In the genomic region with DNA sequence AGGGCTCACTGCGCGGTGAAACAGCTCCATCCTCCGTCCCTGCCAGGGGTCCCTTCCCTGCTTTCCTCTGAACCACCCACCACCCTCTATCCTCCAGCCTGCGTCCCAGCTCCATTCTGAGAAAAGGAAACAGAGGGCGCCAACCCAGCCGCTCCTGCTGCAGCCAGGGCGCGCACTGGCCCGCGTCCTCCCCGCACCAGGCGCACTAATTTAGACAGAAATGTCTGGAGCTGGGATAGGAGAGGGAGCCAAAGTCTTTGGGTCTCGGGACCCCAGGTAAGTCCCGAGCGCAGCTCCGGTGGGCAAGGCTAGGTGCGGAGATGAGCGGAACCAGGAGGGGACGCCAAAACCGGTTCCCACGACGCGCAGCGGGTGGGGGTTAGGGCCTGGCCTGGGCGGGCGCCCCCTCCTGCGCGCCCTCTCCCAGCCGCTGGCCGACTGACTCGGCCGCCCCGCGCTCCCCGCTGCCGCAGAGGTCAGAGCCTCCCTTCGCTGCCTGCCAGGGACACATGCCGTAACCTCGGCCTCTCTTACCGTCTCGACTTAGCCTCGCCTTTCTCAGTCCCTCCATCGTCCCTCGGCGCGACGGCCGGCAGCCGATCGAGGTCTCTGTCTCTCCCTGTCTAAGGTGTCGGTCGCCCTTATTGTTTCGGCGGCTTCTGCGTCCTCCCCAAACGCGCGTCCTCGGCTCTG, we compare ENCODE assay signal across 1 cellular context.
TF ChIP-seq lines count a peak whose summit lies in the region.

No MANE protein-coding gene starts in this region.

TF ChIP-seq in HepG2, 621 proteins besides CTCF, POLR2A, EP300 and RAD21 (continued from another document and continues in another):
- TF ChIP-seq ZNF510 (CRISPR knock-in tag; IDR thresholded peaks at IDR 0.05; ENCODE audit: low read depth): no peak
- no peak for TF ChIP-seq PCBP1 (IDR thresholded peaks at IDR 0.05; ENCODE audit: borderline replicate concordance, low read depth, low read length)
- no peak for TF ChIP-seq U2AF1 (optimal IDR thresholded peaks at IDR 0.05; ENCODE audit: low read depth, low read length)
- no peak for TF ChIP-seq PHF20 (CRISPR knock-in tag; IDR thresholded peaks at IDR 0.05)
- 0 out of 2 replicates have a peak, but pooled peaks have one; percentile 36 for TF ChIP-seq NR1H2 (CRISPR knock-in tag; IDR thresholded peaks at IDR 0.05; ENCODE audit: borderline replicate concordance, low read depth)
- TF ChIP-seq ZSCAN30 (CRISPR knock-in tag; IDR thresholded peaks at IDR 0.05): no peak
- TF ChIP-seq ZNF572 (CRISPR knock-in tag; IDR thresholded peaks at IDR 0.05): no peak
- TF ChIP-seq SRSF9 (IDR thresholded peaks at IDR 0.05; ENCODE audit: borderline replicate concordance, insufficient read depth, low read depth, low read length, poor library complexity, severe bottlenecking): no peak
- TF ChIP-seq HIVEP1 (CRISPR knock-in tag; IDR thresholded peaks at IDR 0.05): peak; percentile 35; the same call in 1 of the 2 replicates
- no peak for TF ChIP-seq TRIM22 (IDR thresholded peaks at IDR 0.05)
- TF ChIP-seq ELF3 (CRISPR knock-in tag; IDR thresholded peaks at IDR 0.05): no peak
- TF ChIP-seq ZNF367 (CRISPR knock-in tag; IDR thresholded peaks at IDR 0.05; ENCODE audit: borderline replicate concordance): no peak
- TF ChIP-seq IRF2 (CRISPR knock-in tag; IDR thresholded peaks at IDR 0.05): 0 out of 2 replicates have a peak, but pooled peaks have one; percentile 11
- TF ChIP-seq ZNF83 (CRISPR knock-in tag; IDR thresholded peaks at IDR 0.05; ENCODE audit: borderline replicate concordance): no peak
- TF ChIP-seq, protein P1, sequence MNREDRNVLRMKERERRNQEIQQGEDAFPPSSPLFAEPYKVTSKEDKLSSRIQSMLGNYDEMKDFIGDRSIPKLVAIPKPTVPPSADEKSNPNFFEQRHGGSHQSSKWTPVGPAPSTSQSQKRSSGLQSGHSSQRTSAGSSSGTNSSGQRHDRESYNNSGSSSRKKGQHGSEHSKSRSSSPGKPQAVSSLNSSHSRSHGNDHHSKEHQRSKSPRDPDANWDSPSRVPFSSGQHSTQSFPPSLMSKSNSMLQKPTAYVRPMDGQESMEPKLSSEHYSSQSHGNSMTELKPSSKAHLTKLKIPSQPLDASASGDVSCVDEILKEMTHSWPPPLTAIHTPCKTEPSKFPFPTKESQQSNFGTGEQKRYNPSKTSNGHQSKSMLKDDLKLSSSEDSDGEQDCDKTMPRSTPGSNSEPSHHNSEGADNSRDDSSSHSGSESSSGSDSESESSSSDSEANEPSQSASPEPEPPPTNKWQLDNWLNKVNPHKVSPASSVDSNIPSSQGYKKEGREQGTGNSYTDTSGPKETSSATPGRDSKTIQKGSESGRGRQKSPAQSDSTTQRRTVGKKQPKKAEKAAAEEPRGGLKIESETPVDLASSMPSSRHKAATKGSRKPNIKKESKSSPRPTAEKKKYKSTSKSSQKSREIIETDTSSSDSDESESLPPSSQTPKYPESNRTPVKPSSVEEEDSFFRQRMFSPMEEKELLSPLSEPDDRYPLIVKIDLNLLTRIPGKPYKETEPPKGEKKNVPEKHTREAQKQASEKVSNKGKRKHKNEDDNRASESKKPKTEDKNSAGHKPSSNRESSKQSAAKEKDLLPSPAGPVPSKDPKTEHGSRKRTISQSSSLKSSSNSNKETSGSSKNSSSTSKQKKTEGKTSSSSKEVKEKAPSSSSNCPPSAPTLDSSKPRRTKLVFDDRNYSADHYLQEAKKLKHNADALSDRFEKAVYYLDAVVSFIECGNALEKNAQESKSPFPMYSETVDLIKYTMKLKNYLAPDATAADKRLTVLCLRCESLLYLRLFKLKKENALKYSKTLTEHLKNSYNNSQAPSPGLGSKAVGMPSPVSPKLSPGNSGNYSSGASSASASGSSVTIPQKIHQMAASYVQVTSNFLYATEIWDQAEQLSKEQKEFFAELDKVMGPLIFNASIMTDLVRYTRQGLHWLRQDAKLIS (CRISPR knock-in tag; IDR thresholded peaks at IDR 0.05): peak; percentile 70; the same call in 1 of the 2 replicates
- no peak for TF ChIP-seq ZBTB26 (CRISPR knock-in tag; IDR thresholded peaks at IDR 0.05; ENCODE audit: borderline replicate concordance)
- TF ChIP-seq CC2D1A (CRISPR knock-in tag; IDR thresholded peaks at IDR 0.05): no peak
- TF ChIP-seq PHF21A (CRISPR knock-in tag; IDR thresholded peaks at IDR 0.05): no peak
- TF ChIP-seq ATAD3A (CRISPR knock-in tag; IDR thresholded peaks at IDR 0.05): no peak
- no peak for TF ChIP-seq POLR2AphosphoS2 (IDR thresholded peaks at IDR 0.05; ENCODE audit: low read depth, low read length)
- TF ChIP-seq ZSCAN12 (CRISPR knock-in tag; IDR thresholded peaks at IDR 0.05): 0 out of 2 replicates have a peak, but pooled peaks have one; percentile 50
- TF ChIP-seq, protein P2, sequence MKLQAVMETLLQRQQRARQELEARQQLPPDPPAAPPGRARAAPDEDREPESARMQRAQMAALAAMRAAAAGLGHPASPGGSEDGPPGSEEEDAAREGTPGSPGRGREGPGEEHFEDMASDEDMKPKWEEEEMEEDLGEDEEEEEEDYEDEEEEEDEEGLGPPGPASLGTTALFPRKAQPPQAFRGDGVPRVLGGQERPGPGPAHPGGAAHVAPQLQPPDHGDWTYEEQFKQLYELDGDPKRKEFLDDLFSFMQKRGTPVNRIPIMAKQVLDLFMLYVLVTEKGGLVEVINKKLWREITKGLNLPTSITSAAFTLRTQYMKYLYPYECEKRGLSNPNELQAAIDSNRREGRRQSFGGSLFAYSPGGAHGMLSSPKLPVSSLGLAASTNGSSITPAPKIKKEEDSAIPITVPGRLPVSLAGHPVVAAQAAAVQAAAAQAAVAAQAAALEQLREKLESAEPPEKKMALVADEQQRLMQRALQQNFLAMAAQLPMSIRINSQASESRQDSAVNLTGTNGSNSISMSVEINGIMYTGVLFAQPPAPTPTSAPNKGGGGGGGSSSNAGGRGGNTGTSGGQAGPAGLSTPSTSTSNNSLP (IDR thresholded peaks at IDR 0.05; ENCODE audit: low read depth, low read length): no peak
- TF ChIP-seq, protein P3, sequence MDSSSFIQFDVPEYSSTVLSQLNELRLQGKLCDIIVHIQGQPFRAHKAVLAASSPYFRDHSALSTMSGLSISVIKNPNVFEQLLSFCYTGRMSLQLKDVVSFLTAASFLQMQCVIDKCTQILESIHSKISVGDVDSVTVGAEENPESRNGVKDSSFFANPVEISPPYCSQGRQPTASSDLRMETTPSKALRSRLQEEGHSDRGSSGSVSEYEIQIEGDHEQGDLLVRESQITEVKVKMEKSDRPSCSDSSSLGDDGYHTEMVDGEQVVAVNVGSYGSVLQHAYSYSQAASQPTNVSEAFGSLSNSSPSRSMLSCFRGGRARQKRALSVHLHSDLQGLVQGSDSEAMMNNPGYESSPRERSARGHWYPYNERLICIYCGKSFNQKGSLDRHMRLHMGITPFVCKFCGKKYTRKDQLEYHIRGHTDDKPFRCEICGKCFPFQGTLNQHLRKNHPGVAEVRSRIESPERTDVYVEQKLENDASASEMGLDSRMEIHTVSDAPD (CRISPR knock-in tag; IDR thresholded peaks at IDR 0.05): no peak
- TF ChIP-seq FUBP1 (CRISPR knock-in tag; IDR thresholded peaks at IDR 0.05; ENCODE audit: borderline replicate concordance): no peak
- TF ChIP-seq CREB3 (CRISPR knock-in tag; IDR thresholded peaks at IDR 0.05): no peak
- peak; percentile 21; the same call in 1 of the 2 replicates for TF ChIP-seq STAG1 (CRISPR knock-in tag; IDR thresholded peaks at IDR 0.05)
- TF ChIP-seq ZNF317 (CRISPR knock-in tag; IDR thresholded peaks at IDR 0.05): no peak
- no peak for TF ChIP-seq PBX3 (CRISPR knock-in tag; IDR thresholded peaks at IDR 0.05; ENCODE audit: borderline replicate concordance)
- TF ChIP-seq USF2 (IDR thresholded peaks at IDR 0.05; ENCODE audit: low read depth, low read length): no peak
- no peak for TF ChIP-seq USF2 (CRISPR knock-in tag; IDR thresholded peaks at IDR 0.05; ENCODE audit: borderline replicate concordance)
- no peak for TF ChIP-seq RFX5 (IDR thresholded peaks at IDR 0.05; ENCODE audit: low read depth, low read length)
- no peak for TF ChIP-seq ZNF253 (CRISPR knock-in tag; IDR thresholded peaks at IDR 0.05; ENCODE audit: borderline replicate concordance)
- TF ChIP-seq, protein P4, sequence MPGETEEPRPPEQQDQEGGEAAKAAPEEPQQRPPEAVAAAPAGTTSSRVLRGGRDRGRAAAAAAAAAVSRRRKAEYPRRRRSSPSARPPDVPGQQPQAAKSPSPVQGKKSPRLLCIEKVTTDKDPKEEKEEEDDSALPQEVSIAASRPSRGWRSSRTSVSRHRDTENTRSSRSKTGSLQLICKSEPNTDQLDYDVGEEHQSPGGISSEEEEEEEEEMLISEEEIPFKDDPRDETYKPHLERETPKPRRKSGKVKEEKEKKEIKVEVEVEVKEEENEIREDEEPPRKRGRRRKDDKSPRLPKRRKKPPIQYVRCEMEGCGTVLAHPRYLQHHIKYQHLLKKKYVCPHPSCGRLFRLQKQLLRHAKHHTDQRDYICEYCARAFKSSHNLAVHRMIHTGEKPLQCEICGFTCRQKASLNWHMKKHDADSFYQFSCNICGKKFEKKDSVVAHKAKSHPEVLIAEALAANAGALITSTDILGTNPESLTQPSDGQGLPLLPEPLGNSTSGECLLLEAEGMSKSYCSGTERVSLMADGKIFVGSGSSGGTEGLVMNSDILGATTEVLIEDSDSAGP (CRISPR knock-in tag; IDR thresholded peaks at IDR 0.05; ENCODE audit: borderline replicate concordance): peak; percentile 32; the same call in 1 of the 2 replicates
